In the genomic region with DNA sequence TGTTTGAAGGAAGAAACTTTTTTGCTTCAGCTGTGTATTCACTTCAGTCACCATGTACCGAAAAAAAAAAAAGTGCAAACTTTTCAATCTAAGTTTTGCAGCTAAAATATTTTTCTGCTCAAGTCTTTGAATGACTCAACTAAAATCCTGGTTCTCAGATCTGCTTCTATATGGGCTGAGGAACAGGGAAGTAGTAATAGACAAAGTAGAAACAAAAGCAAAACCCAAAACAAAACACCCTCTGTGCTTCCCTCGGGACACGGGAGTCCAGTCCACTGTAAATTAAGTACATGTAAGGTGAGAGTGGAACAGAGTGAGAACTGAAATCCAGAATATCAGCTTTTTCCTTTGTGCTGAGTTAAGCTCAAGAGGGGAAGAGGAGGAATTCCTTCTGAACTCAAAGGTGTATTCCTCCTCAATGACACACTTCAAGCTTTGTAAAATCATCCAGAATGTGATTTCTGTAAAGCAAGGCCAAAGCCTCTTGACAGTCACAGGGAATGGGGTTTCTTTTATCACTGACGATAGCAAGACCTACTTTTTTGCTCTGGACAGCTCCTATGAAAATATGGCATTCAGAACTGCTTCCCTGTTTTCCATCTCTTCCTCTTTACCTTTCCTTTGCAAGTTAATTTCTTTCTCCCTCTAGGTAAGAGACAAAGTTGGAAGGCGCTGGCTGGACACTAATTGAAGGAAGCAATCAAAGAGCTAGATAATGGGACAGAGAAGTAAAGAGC, we compare ENCODE assay signal across 19 cellular contexts.
"Had no signal": no experiment of that assay in that cellular context is flagged by ENCODE, and none has a peak within 500 bp of the region (broad histone marks: within the 10 kb centered on the region; RNA-seq: fewer than 3 reads in every experiment).

No MANE protein-coding gene starts in this region.

- DNase-seq: activated CD4-positive, alpha-beta T cell treated with anti-CD3 and anti-CD28 coated beads, Interleukin-2, amount 10 ng/mL, durations not matched to agents 24 days and 14 days; activated CD8-positive, alpha-beta memory T cell treated with anti-CD3 and anti-CD28 coated beads for 24 hours; activated CD8-positive, alpha-beta memory T cell treated with anti-CD3 and anti-CD28 coated beads, Interleukin-2, amount 50 U/mL, for 48 hours; activated effector memory CD4-positive, alpha-beta T cell treated with Interleukin-2 at 50 U/mL for 16 hours; activated naive CD4-positive, alpha-beta T cell treated with anti-CD3 and anti-CD28 coated beads, Interleukin-2, amount 50 U/mL, for 16 hours; activated T-cell treated with anti-CD3 and anti-CD28 coated beads, Interleukin-2, amount 50 U/mL, for 48 hours; foreskin keratinocyte; hypothalamus; kidney; left lung; midbrain; nucleus accumbens; retina; stimulated activated CD8-positive, alpha-beta memory T cell treated with anti-CD3 and anti-CD28 coated beads, Interleukin-4, amount 100 ng/mL, for 48 hours; stimulated activated naive CD4-positive, alpha-beta T cell; thyroid gland had no signal

- H3K4me1 ChIP-seq: breast epithelium, left lung had no signal

- H3K27me3 ChIP-seq: breast epithelium, foreskin keratinocyte, left lung, thyroid gland had no signal

- H3K9me3 ChIP-seq: breast epithelium, thyroid gland had no signal

- H3K36me3 ChIP-seq: breast epithelium, left lung, thyroid gland had no signal

- ATAC-seq: left lung had no signal

- H3K27ac ChIP-seq: breast epithelium, coronary artery, foreskin keratinocyte, left lung, thyroid gland had no signal

- H3K4me3 ChIP-seq: coronary artery, left lung, thyroid gland had no signal

- FAIRE-seq: kidney, urothelium cell line had no signal
